ENCODE assay signal across 22 cellular contexts in genomic region chr6:20217476-20217855, GRCh38. TPM values are rescaled to one million over a fixed set of nuclear protein-coding genes. Genes with fewer than 3 reads are reported as not detected.
DNase-seq lines count a peak whose midpoint lies in the region; ATAC-seq and TF ChIP-seq lines count a peak whose summit lies in the region.
"Had no signal": no experiment of that assay in that cellular context is flagged by ENCODE, and none has a peak within 500 bp of the region (broad histone marks: within the 10 kb centered on the region; RNA-seq: fewer than 3 reads in every experiment).

No MANE protein-coding gene starts in this region.

- TF ChIP-seq CTCF in fibroblast of pulmonary artery (IDR thresholded peaks at IDR 0.05; ENCODE audit: low read length, missing control alignments) (no peak), parathyroid adenoma (IDR thresholded peaks at IDR 0.05) (no peak)

- ATAC-seq in HG02973 (IDR thresholded peaks at IDR 0.05; ENCODE audit: unreplicated experiment) (no peak), HG02759 (IDR thresholded peaks at IDR 0.05; ENCODE audit: unreplicated experiment) (no peak)
- ATAC-seq: activated CD8-positive, alpha-beta T cell treated with anti-CD3 and anti-CD28 coated beads for 36 hours; activated T-cell treated with anti-CD3 and anti-CD28 coated beads, Interleukin-2, amount 50 U/mL, for 4 hours; stimulated activated naive CD8-positive, alpha-beta T cell treated with anti-CD3 and anti-CD28 coated beads, Interleukin-15, Interleukin-2, amounts not matched to agents 100 U/mL and 50 U/mL, for 24 hours had no signal

- in situ Hi-C loops in GM23248 (cut with MboI): no loop called here

- no peaks in the 10 kb centered on the region for H3K9me2 ChIP-seq in GM23248 (ENCODE audit: insufficient read depth)

- H3K27ac ChIP-seq in GM23248: no peak overlapping the region
- no peak overlapping the region for H3K27ac ChIP-seq in parathyroid adenoma
- H3K27ac ChIP-seq in effector memory CD4-positive, alpha-beta T cell (ENCODE audit: insufficient read depth, low read length, poor library complexity, severe bottlenecking): no peak overlapping the region
- H3K27ac ChIP-seq: psoas muscle, vagina, WERI-Rb-1 had no signal

- H3K4me2 ChIP-seq in GM23248 (ENCODE audit: unreplicated experiment) (peak overlapping the region; percentile 44), parathyroid adenoma (ENCODE audit: low read length) (no peak overlapping the region)

- H3F3A ChIP-seq in GM23248 (ENCODE audit: insufficient read depth): peaks cover 18% of the 10 kb centered on the region; the same call in 1 of the 2 replicates

- H3K4me1 ChIP-seq in GM23248 (ENCODE audit: insufficient read depth) (peaks cover 16% of the 10 kb centered on the region; the same call in 1 of the 2 replicates), parathyroid adenoma (peaks cover 6% of the 10 kb centered on the region)
- peaks cover 9% of the 10 kb centered on the region for H3K4me1 ChIP-seq in effector memory CD4-positive, alpha-beta T cell (ENCODE audit: control insufficient read depth, insufficient read depth, low read length, poor library complexity, severe bottlenecking)

- 18 to 29% methylated on average over 2 of the region's 2 CpGs for WGBS in GM23248 (ENCODE audit: low coverage in 1 of 2, low lambda C conversion rate in 2 of 2, missing lambda C conversion rate in 2 of 2), 2 experiments

- no peaks in the 10 kb centered on the region for H3K9me3 ChIP-seq in GM23248 (ENCODE audit: low read depth)
- H3K9me3 ChIP-seq in parathyroid adenoma (ENCODE audit: control insufficient read depth, low read length): no peaks in the 10 kb centered on the region
- H3K9me3 ChIP-seq in effector memory CD4-positive, alpha-beta T cell (ENCODE audit: control insufficient read depth, low read length): no peaks in the 10 kb centered on the region
- H3K9me3 ChIP-seq: psoas muscle, vagina had no signal

- H3K4me3 ChIP-seq in GM23248: peak overlapping the region; percentile 37; the same call in 1 of the 2 replicates
- no peak overlapping the region for H3K4me3 ChIP-seq in fibroblast of pulmonary artery (replicated peaks; ENCODE audit: low read depth, low read length)
- no peak overlapping the region for H3K4me3 ChIP-seq in parathyroid adenoma (ENCODE audit: low read depth, low read length)
- H3K4me3 ChIP-seq in effector memory CD4-positive, alpha-beta T cell (ENCODE audit: insufficient read depth, low read depth, low read length, poor library complexity, severe bottlenecking): no peak overlapping the region
- H3K4me3 ChIP-seq: psoas muscle, vagina had no signal

- H3K9ac ChIP-seq in GM23248 (no peak overlapping the region), parathyroid adenoma (no peak overlapping the region)

- H4K20me1 ChIP-seq in GM23248 (ENCODE audit: insufficient read depth): no peaks in the 10 kb centered on the region

- no peaks in the 10 kb centered on the region for H3K79me2 ChIP-seq in GM23248 (ENCODE audit: insufficient read depth)
- H3K79me2 ChIP-seq in parathyroid adenoma: no peaks in the 10 kb centered on the region

- DNase-seq in GM23248 (no peak), NCI-H69 (lab: John Stamatoyannopoulos, UW) (peak; percentile 96), fibroblast of pulmonary artery (ENCODE audit: low read depth) (peak; percentile 57)
- DNase-seq in effector memory CD4-positive, alpha-beta T cell: no peak
- DNase-seq in stimulated activated CD8-positive, alpha-beta memory T cell treated with anti-CD3 and anti-CD28 coated beads, Interleukin-4, amount 100 ng/mL, for 48 hours: no peak
- DNase-seq: activated CD8-positive, alpha-beta T cell treated with anti-CD3 and anti-CD28 coated beads for 36 hours; activated naive CD4-positive, alpha-beta T cell treated with anti-CD3 and anti-CD28 coated beads, Interleukin-2, amount 50 U/mL, for 16 hours; activated T-cell treated with anti-CD3 and anti-CD28 coated beads, Interleukin-2, amount 50 U/mL, for 4 hours; CD4-positive, alpha-beta memory T cell; H7; head of caudate nucleus; Kasumi-1; mesendoderm; NCI-H1694 treated with DMSO at 0.1 percent for 48 hours; NCI-H526 treated with DMSO at 0.1 percent for 48 hours; psoas muscle; stimulated activated naive CD8-positive, alpha-beta T cell treated with anti-CD3 and anti-CD28 coated beads, Interleukin-15, Interleukin-2, amounts not matched to agents 100 U/mL and 50 U/mL, for 24 hours; WERI-Rb-1 had no signal

- H3K27me3 ChIP-seq in GM23248 (replicated peaks; ENCODE audit: insufficient read depth) (no peaks in the 10 kb centered on the region), parathyroid adenoma (ENCODE audit: control insufficient read depth, insufficient read depth, low read length) (no peaks in the 10 kb centered on the region)
- H3K27me3 ChIP-seq in effector memory CD4-positive, alpha-beta T cell (replicated peaks; ENCODE audit: control insufficient read depth, insufficient read depth, low read length, poor library complexity, severe bottlenecking): no peaks in the 10 kb centered on the region
- H3K27me3 ChIP-seq: vagina had no signal

- H3K36me3 ChIP-seq in GM23248 (ENCODE audit: low read depth) (no peaks in the 10 kb centered on the region), parathyroid adenoma (ENCODE audit: control insufficient read depth, insufficient read depth, low read length) (no peaks in the 10 kb centered on the region)
- no peaks in the 10 kb centered on the region for H3K36me3 ChIP-seq in effector memory CD4-positive, alpha-beta T cell (ENCODE audit: control insufficient read depth, insufficient read depth, low read length)
- H3K36me3 ChIP-seq: vagina, WERI-Rb-1 had no signal

- peak overlapping the region; percentile 41; the same call in 1 of the 2 replicates for H2AFZ ChIP-seq in GM23248
- peak overlapping the region; percentile 25 for H2AFZ ChIP-seq in parathyroid adenoma

RNA-seq across cellular contexts. Expression of gene MBOAT1, which starts 5.2 kb away (rescaled TPM):
- total RNA-seq in GM23248 (2014; rRNA removed; shearing (Covaris generic)): 4.0 and 7.0 TPM in 2 replicates
- 1.7 and 1.8 TPM in 2 replicates for polyA plus RNA-seq in GM23248 (2016; fragmentation: Nextera tagmentation; extraction: Ambion mirVana)

Comparison
In these comparisons a context has a peak if more than half of its experiments do, and no peak if none do; other contexts are left out.
1. DNase-seq: peak in NCI-H69 (single experiment) and fibroblast of pulmonary artery (single experiment); none in GM23248 (single experiment), effector memory CD4-positive, alpha-beta T cell (0 of 3) and stimulated activated CD8-positive, alpha-beta memory T cell treated with anti-CD3 and anti-CD28 coated beads, Interleukin-4, amount 100 ng/mL, for 48 hours (single experiment).